21 cellular contexts compared by ENCODE assay signal in genomic region chr17:81905993-81906392, GRCh38.
"Had no signal": no experiment of that assay in that cellular context is flagged by ENCODE, and none has a peak within 500 bp of the region (broad histone marks: within the 10 kb centered on the region; RNA-seq: fewer than 3 reads in every experiment).

No MANE protein-coding gene starts in this region.

- H3K4me3 ChIP-seq: MG63 had no signal

- H3K27me3 ChIP-seq: MG63 had no signal

- H3K9me3 ChIP-seq: MG63, SK-N-SH had no signal

- DNase-seq: Karpas-422, KG1, MG63, NCI-H1092, NCI-H1105 treated with DMSO at 0.1 percent for 48 hours, NCI-H1417 treated with DMSO at 0.1 percent for 48 hours, NCI-H146, NCI-H1694 treated with DMSO at 0.1 percent for 48 hours, NCI-H1930, NCI-H2081, NCI-H2171, NCI-H226, NCI-H446, NCI-H510A, NCI-H524 treated with DMSO at 0.1 percent for 48 hours, NCI-H774, RPMI8226, SHP77, SK-N-SH, SW 1271 had no signal

- H3K9ac ChIP-seq: SK-N-SH had no signal

- H3K4me2 ChIP-seq: SK-N-SH had no signal

- FAIRE-seq: RCC 7860 had no signal
